Comparison of ENCODE assay signal across 16 cellular contexts in genomic region chr19:19513671-19514070, GRCh38. TPM values are rescaled to one million over a fixed set of nuclear protein-coding genes. Genes with fewer than 3 reads are reported as not detected.
DNase-seq lines count a peak whose midpoint lies in the region; ATAC-seq lines count a peak whose summit lies in the region.
"Had no signal": no experiment of that assay in that cellular context is flagged by ENCODE, and none has a peak within 500 bp of the region (broad histone marks: within the 10 kb centered on the region; RNA-seq: fewer than 3 reads in every experiment).

No MANE protein-coding gene starts in this region.

- H2AK5ac ChIP-seq in mesenchymal stem cell (ENCODE audit: low read length, severe bottlenecking) = no peak overlapping the region

- H2BK12ac ChIP-seq in mesenchymal stem cell (ENCODE audit: low read length in 2 of 2) = no peak overlapping the region

- H4K8ac ChIP-seq in mesenchymal stem cell (ENCODE audit: low read length) = no peak overlapping the region

- H3K27ac Mint-ChIP-seq in CD4-positive, CD25-positive, alpha-beta regulatory T cell = peak overlapping the region in 1 of 3 donors; percentile 63
- H3K27ac Mint-ChIP-seq in T-cell = no peak overlapping the region
- peak overlapping the region; percentile 26 for H3K27ac Mint-ChIP-seq in stimulated activated effector memory CD8-positive, alpha-beta T cell treated with anti-CD3 and anti-CD28 coated beads, Interleukin-12 subunit alpha, Interleukin-12 subunit beta, amount 100 ng/mL, for 72 hours
- H3K27ac Mint-ChIP-seq: GM23338 had no signal

- H3K18ac ChIP-seq in mesenchymal stem cell (ENCODE audit: low read depth in 1 of 2, low read length in 2 of 2) = no peak overlapping the region

- intact Hi-C loops in head of caudate nucleus (cut with DNase I) = no loop called here

- no peak overlapping the region for H2BK15ac ChIP-seq in mesenchymal stem cell (ENCODE audit: low read depth, poor library complexity, severe bottlenecking)

- H3K36me3 Mint-ChIP-seq in CD4-positive, CD25-positive, alpha-beta regulatory T cell = no peaks in the 10 kb centered on the region
- H3K36me3 Mint-ChIP-seq in T-cell = no peaks in the 10 kb centered on the region
- H3K36me3 Mint-ChIP-seq in stimulated activated effector memory CD8-positive, alpha-beta T cell treated with anti-CD3 and anti-CD28 coated beads, Interleukin-12 subunit alpha, Interleukin-12 subunit beta, amount 100 ng/mL, for 72 hours = peaks cover 45% of the 10 kb centered on the region

- H4K91ac ChIP-seq in mesenchymal stem cell (ENCODE audit: low read length) = no peak overlapping the region

- H3K4me3 Mint-ChIP-seq in CD4-positive, CD25-positive, alpha-beta regulatory T cell = peak overlapping the region in 3 of 4 donors; percentile 41 to 52 (median 52)
- H3K4me3 Mint-ChIP-seq in T-cell = peak overlapping the region in 2 of 3 donors; percentile 28 to 90
- peak overlapping the region; percentile 39 for H3K4me3 Mint-ChIP-seq in stimulated activated effector memory CD8-positive, alpha-beta T cell treated with anti-CD3 and anti-CD28 coated beads, Interleukin-12 subunit alpha, Interleukin-12 subunit beta, amount 100 ng/mL, for 72 hours

- no peaks in the 10 kb centered on the region for H3K27me3 Mint-ChIP-seq in CD4-positive, CD25-positive, alpha-beta regulatory T cell
- no peaks in the 10 kb centered on the region for H3K27me3 Mint-ChIP-seq in T-cell

- H3K4me2 ChIP-seq in mesenchymal stem cell (ENCODE audit: low read length, poor library complexity, severe bottlenecking) = no peak overlapping the region
- H3K4me2 ChIP-seq: GM23338 had no signal

- POLR2A ChIA-PET in T-cell (lab: Charles Lee) = no interaction called here

- H3K4me1 ChIP-seq in CD4-positive, CD25-positive, alpha-beta regulatory T cell (ENCODE audit: control insufficient read depth, insufficient read depth, low read length, poor library complexity, severe bottlenecking) = peaks cover 24% of the 10 kb centered on the region
- peaks cover 9% of the 10 kb centered on the region for H3K4me1 ChIP-seq in mesenchymal stem cell (ENCODE audit: control insufficient read depth, insufficient read depth, low read depth, low read length)

- no peak overlapping the region for H2BK120ac ChIP-seq in mesenchymal stem cell (ENCODE audit: low read depth, low read length)

- no peak overlapping the region for H3K14ac ChIP-seq in mesenchymal stem cell (ENCODE audit: low read length in 2 of 2)

- DNase-seq in CD4-positive, CD25-positive, alpha-beta regulatory T cell = no peak
- no peak for DNase-seq in T-cell
- no peak for DNase-seq in mesenchymal stem cell
- no peak for DNase-seq in stimulated activated effector memory CD8-positive, alpha-beta T cell treated with anti-CD3 and anti-CD28 coated beads, Interleukin-12 subunit alpha, Interleukin-12 subunit beta, amount 100 ng/mL, for 72 hours (ENCODE audit: low spot score in 2 of 2)
- DNase-seq in NCI-H1048 (lab: John Stamatoyannopoulos, UW) = no peak
- no peak for DNase-seq in head of caudate nucleus
- DNase-seq in NCI-H2029 treated with DMSO at 0.1 percent for 48 hours (lab: John Stamatoyannopoulos, UW) = no peak
- DNase-seq: activated CD4-positive, CD25-positive, alpha-beta regulatory T cell treated with anti-CD3 and anti-CD28 coated beads, Interleukin-2, amount 50 U/mL, for 72 hours; DMS79; NCI-H524 treated with DMSO at 0.1 percent for 48 hours had no signal

- H3K23ac ChIP-seq in mesenchymal stem cell (ENCODE audit: low read length in 2 of 2) = no peak overlapping the region

- H3K27me3 ChIP-seq in CD4-positive, CD25-positive, alpha-beta regulatory T cell (ENCODE audit: control insufficient read depth, insufficient read depth, low read length) = no peaks in the 10 kb centered on the region
- no peaks in the 10 kb centered on the region for H3K27me3 ChIP-seq in mesenchymal stem cell (ENCODE audit: control insufficient read depth in 1 of 2, insufficient read depth in 1 of 2, low read length in 2 of 2)
- H3K27me3 ChIP-seq: tibial nerve had no signal

- no peaks in the 10 kb centered on the region for H3K9me3 ChIP-seq in CD4-positive, CD25-positive, alpha-beta regulatory T cell (ENCODE audit: control insufficient read depth in 2 of 2, low read length in 2 of 2)
- H3K9me3 ChIP-seq in mesenchymal stem cell (ENCODE audit: control insufficient read depth, low read length) = peaks cover 3% of the 10 kb centered on the region
- H3K9me3 ChIP-seq: neutrophil had no signal

- no peak overlapping the region for H2AFZ ChIP-seq in mesenchymal stem cell (ENCODE audit: low read depth, low read length)
- H2AFZ ChIP-seq: GM23338 had no signal

- no peak overlapping the region for H3K4ac ChIP-seq in mesenchymal stem cell (ENCODE audit: low read depth in 1 of 2, low read length in 2 of 2)

- WGBS in mesenchymal stem cell = 98% methylated on average over 16 of the region's 16 CpGs

- no peak for ATAC-seq in CD4-positive, CD25-positive, alpha-beta regulatory T cell (ENCODE audit: low read depth in 2 of 2)
- no peak for ATAC-seq in T-cell (replicated peaks in 1 of 4)
- ATAC-seq in stimulated activated effector memory CD8-positive, alpha-beta T cell treated with anti-CD3 and anti-CD28 coated beads, Interleukin-12 subunit alpha, Interleukin-12 subunit beta, amount 100 ng/mL, for 72 hours = no peak
- ATAC-seq: GM12878, GM23338 had no signal

- peaks cover 0 to 30% (median 13%) of the 10 kb centered on the region in 4 donors for H3K4me1 Mint-ChIP-seq in CD4-positive, CD25-positive, alpha-beta regulatory T cell
- H3K4me1 Mint-ChIP-seq in T-cell = peaks cover 9 to 30% (median 19%) of the 10 kb centered on the region in 3 donors
- no peaks in the 10 kb centered on the region for H3K4me1 Mint-ChIP-seq in stimulated activated effector memory CD8-positive, alpha-beta T cell treated with anti-CD3 and anti-CD28 coated beads, Interleukin-12 subunit alpha, Interleukin-12 subunit beta, amount 100 ng/mL, for 72 hours

- no peak overlapping the region for H3K4me3 ChIP-seq in CD4-positive, CD25-positive, alpha-beta regulatory T cell (ENCODE audit: low read depth, low read length)
- H3K4me3 ChIP-seq in mesenchymal stem cell (ENCODE audit: insufficient read depth in 1 of 2, low read depth in 1 of 2, low read length in 2 of 2) = peak overlapping the region in 1 of 2 experiments; percentile 39
- H3K4me3 ChIP-seq: GM12878, GM23338 had no signal

- H2BK5ac ChIP-seq in mesenchymal stem cell (ENCODE audit: low read depth, low read length, poor library complexity, severe bottlenecking) = no peak overlapping the region

- no peaks in the 10 kb centered on the region for H3K36me3 ChIP-seq in CD4-positive, CD25-positive, alpha-beta regulatory T cell (ENCODE audit: control insufficient read depth, insufficient read depth, low read length)
- peaks cover 1 to 20% of the 10 kb centered on the region in 2 experiments for H3K36me3 ChIP-seq in mesenchymal stem cell (ENCODE audit: control insufficient read depth in 1 of 2, insufficient read depth in 2 of 2, low read depth in 1 of 2, low read length in 2 of 2)
- H3K36me3 ChIP-seq: neutrophil had no signal

- no peak overlapping the region for H3K27ac ChIP-seq in CD4-positive, CD25-positive, alpha-beta regulatory T cell (ENCODE audit: insufficient read depth, low read length, poor library complexity, severe bottlenecking)
- H3K27ac ChIP-seq in mesenchymal stem cell (ENCODE audit: low read length, poor library complexity, severe bottlenecking) = no peak overlapping the region
- H3K27ac ChIP-seq: neutrophil, RWPE1, tibial nerve had no signal

- peak overlapping the region; percentile 32 for H3K9ac ChIP-seq in mesenchymal stem cell (ENCODE audit: low read length)

- CTCF ChIA-PET in T-cell (lab: Charles Lee) = no interaction called here

- peaks cover 15% of the 10 kb centered on the region for H3K79me1 ChIP-seq in mesenchymal stem cell (replicated peaks; ENCODE audit: low read length, poor library complexity, severe bottlenecking)

- H3K9me3 Mint-ChIP-seq in CD4-positive, CD25-positive, alpha-beta regulatory T cell = no peaks in the 10 kb centered on the region
- no peaks in the 10 kb centered on the region for H3K9me3 Mint-ChIP-seq in T-cell
- no peaks in the 10 kb centered on the region for H3K9me3 Mint-ChIP-seq in stimulated activated effector memory CD8-positive, alpha-beta T cell treated with anti-CD3 and anti-CD28 coated beads, Interleukin-12 subunit alpha, Interleukin-12 subunit beta, amount 100 ng/mL, for 72 hours
- H3K9me3 Mint-ChIP-seq: GM23338 had no signal

RNA-seq across cellular contexts. Expression of gene TSSK6, which starts 1.7 kb away (rescaled TPM):
- 6.2 TPM for total RNA-seq in CD4-positive, CD25-positive, alpha-beta regulatory T cell
- polyA plus RNA-seq in CD4-positive, CD25-positive, alpha-beta regulatory T cell = 1 to 10 TPM; 1.6 to 3.0 (median 1.8) TPM
- total RNA-seq in T-cell = 10 to 100 TPM in 3 of 5 donors, 1 to 10 TPM in 2; 3.9 to 13.0 (median 11.0) TPM
- 0.61 TPM for polyA plus RNA-seq in mesenchymal stem cell (2013, experiment 1 of 2)
- 0.66 TPM for polyA plus RNA-seq in mesenchymal stem cell (2013, experiment 2 of 2)

RNA-seq across cellular contexts. Expression of gene NDUFA13, which starts 2.4 kb away (rescaled TPM):
- 196 TPM for total RNA-seq in CD4-positive, CD25-positive, alpha-beta regulatory T cell
- polyA plus RNA-seq in CD4-positive, CD25-positive, alpha-beta regulatory T cell = 100 to 1,000 TPM; 358 to 453 (median 400) TPM
- 100 to 1,000 TPM; 188 to 235 (median 233) TPM for total RNA-seq in T-cell
- polyA plus RNA-seq in mesenchymal stem cell (2013, experiment 1 of 2) = 201 TPM
- polyA plus RNA-seq in mesenchymal stem cell (2013, experiment 2 of 2) = 201 TPM

RNA-seq across cellular contexts. Expression of gene YJEFN3, which starts 15.0 kb away (rescaled TPM):
- total RNA-seq in CD4-positive, CD25-positive, alpha-beta regulatory T cell = 6.6 TPM
- polyA plus RNA-seq in CD4-positive, CD25-positive, alpha-beta regulatory T cell = not detected
- 10 to 100 TPM in 3 of 5 donors, 1 to 10 TPM in 2; 5.4 to 14.2 (median 12.5) TPM for total RNA-seq in T-cell
- 2.1 TPM for polyA plus RNA-seq in mesenchymal stem cell (2013, experiment 1 of 2)
- 1.7 TPM for polyA plus RNA-seq in mesenchymal stem cell (2013, experiment 2 of 2)

RNA-seq across cellular contexts. Expression of gene CILP2, which starts 24.4 kb away (rescaled TPM):
- 0.42 TPM for total RNA-seq in CD4-positive, CD25-positive, alpha-beta regulatory T cell
- polyA plus RNA-seq in CD4-positive, CD25-positive, alpha-beta regulatory T cell = under 1 TPM in 3 of 4 donors, not detected in 1; 0.09 to 0.42 (median 0.21) TPM
- 1 to 10 TPM in 1 of 5 donors, under 1 TPM in 4; 0.23 to 1.3 (median 0.41) TPM for total RNA-seq in T-cell
- 0.32 TPM for polyA plus RNA-seq in mesenchymal stem cell (2013, experiment 1 of 2)
- polyA plus RNA-seq in mesenchymal stem cell (2013, experiment 2 of 2) = 0.23 TPM
- total RNA-seq: glomerular endothelial cell had no signal
